ENCODE assay signal across 15 cellular contexts in the genomic region with DNA sequence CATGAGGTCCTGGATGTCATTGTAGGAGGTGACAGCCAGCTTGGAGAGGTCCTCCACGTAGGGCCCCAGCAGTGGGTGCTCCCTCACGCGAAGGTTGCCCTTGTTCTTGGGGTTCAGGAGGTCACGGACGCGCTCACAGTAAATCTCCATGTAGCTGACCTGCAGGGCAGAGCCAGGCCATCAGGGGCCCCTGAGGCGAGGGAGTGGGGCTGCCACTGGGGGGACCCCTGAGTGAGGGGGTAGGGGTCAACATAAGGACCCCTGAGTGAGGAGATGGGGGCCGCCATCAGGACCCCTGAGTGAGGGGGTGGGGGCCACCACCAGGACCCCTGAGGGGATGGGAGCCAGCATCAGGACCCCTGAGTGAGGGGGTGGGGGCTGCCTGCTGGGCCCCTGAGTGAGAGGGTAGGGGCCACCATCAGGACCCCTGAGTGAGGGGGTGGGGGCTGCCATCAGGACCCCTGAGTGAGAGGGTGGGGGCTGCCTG. TPM values are rescaled to one million over a fixed set of nuclear protein-coding genes. Genes with fewer than 3 reads are reported as not detected.
"Had no signal": no experiment of that assay in that cellular context is flagged by ENCODE, and none has a peak within 500 bp of the region (broad histone marks: within the 10 kb centered on the region; RNA-seq: fewer than 3 reads in every experiment).

No MANE protein-coding gene starts in this region.

- H3K27ac Mint-ChIP-seq: activated naive CD8-positive, alpha-beta T cell treated with anti-CD3 and anti-CD28 coated beads, Interleukin-2, amount 50 U/mL, for 24 hours; immature natural killer cell; neural progenitor cell; T-helper 2 cell treated with Interferon-gamma antibody and Interleukin-4, amounts not matched to agents 5 μg/mL and 100 μg/mL, for 36 hours had no signal

- ATAC-seq: left colon had no signal

- H3K27me3 ChIP-seq: neural progenitor cell had no signal

- H3K4me2 ChIP-seq: neural progenitor cell had no signal

- H3K4me3 ChIP-seq: esophagus muscularis mucosa, neural progenitor cell had no signal

- H3K9me3 ChIP-seq: esophagus muscularis mucosa had no signal

- DNase-seq: activated naive CD8-positive, alpha-beta T cell treated with anti-CD3 and anti-CD28 coated beads, Interleukin-2, amount 50 U/mL, for 24 hours; activated T-cell treated with anti-CD3 and anti-CD28 coated beads, Interleukin-2, amount 50 U/mL, for 48 hours; immature natural killer cell; left colon; mesenchymal stem cell; stimulated activated CD4-positive, alpha-beta T cell treated with anti-CD3 and anti-CD28 coated beads, Interleukin-1b, Interleukin-23, amount 100 ng/mL, for 48 hours; stimulated activated naive CD4-positive, alpha-beta T cell; substantia nigra; trophoblast cell had no signal

- H3K4me1 ChIP-seq: esophagus muscularis mucosa, neural progenitor cell had no signal

- H3K9me3 Mint-ChIP-seq: activated naive CD8-positive, alpha-beta T cell treated with anti-CD3 and anti-CD28 coated beads, Interleukin-2, amount 50 U/mL, for 24 hours; immature natural killer cell; neural progenitor cell; T-helper 2 cell treated with Interferon-gamma antibody and Interleukin-4, amounts not matched to agents 5 μg/mL and 100 μg/mL, for 36 hours had no signal

- H3K4me1 Mint-ChIP-seq: activated naive CD8-positive, alpha-beta T cell treated with anti-CD3 and anti-CD28 coated beads, Interleukin-2, amount 50 U/mL, for 24 hours; immature natural killer cell; neural progenitor cell had no signal

- H3K27ac ChIP-seq: esophagus muscularis mucosa, neural progenitor cell had no signal

- H3K36me3 Mint-ChIP-seq: immature natural killer cell, neural progenitor cell had no signal

- H3K4me3 Mint-ChIP-seq: activated naive CD8-positive, alpha-beta T cell treated with anti-CD3 and anti-CD28 coated beads, Interleukin-2, amount 50 U/mL, for 24 hours; immature natural killer cell; neural progenitor cell; T-helper 2 cell treated with Interferon-gamma antibody and Interleukin-4, amounts not matched to agents 5 μg/mL and 100 μg/mL, for 36 hours had no signal

- FAIRE-seq: astrocyte, colon had no signal

- H3K36me3 ChIP-seq: esophagus muscularis mucosa, neural progenitor cell had no signal

RNA-seq across cellular contexts. Expression of a gene that starts 33.6 kb away (rescaled TPM):
- total RNA-seq: fibroblast of villous mesenchyme had no signal
- polyA plus RNA-seq: immature natural killer cell had no signal
